In the genomic region with DNA sequence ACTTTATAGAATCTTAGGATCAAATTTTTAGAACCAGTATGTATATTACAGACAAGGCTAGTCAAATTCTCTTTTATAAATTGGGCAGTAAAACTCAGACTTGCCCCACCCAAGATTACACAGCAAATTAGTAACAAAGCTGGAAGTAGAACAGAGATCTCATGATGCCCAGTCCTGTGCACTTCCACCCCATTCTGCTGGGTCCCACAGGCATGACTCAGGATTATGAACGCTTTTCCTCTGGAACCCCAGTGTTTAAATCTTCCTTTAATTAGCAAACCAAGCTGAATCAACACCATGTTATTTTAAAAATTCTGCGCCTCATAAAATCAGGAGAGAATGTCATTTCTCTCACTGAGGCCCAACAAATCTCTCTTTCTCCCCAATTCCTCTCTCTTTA, we compare ENCODE assay signal across 27 cellular contexts. TPM values are rescaled to one million over a fixed set of nuclear protein-coding genes. Genes with fewer than 3 reads are reported as not detected.
A peak's percentile ranks its signal among the peaks of the same experiment; 100 is the strongest.
DNase-seq lines count a peak whose midpoint lies in the region; ATAC-seq, FAIRE-seq and TF ChIP-seq lines count a peak whose summit lies in the region.
"Had no signal": no experiment of that assay in that cellular context is flagged by ENCODE, and none has a peak within 500 bp of the region (broad histone marks: within the 10 kb centered on the region; RNA-seq: fewer than 3 reads in every experiment).

No MANE protein-coding gene starts in this region.

- peak; percentile 47 for FAIRE-seq in astrocyte (lab: Jason Lieb, UNC)
- FAIRE-seq: A204.1, GM12878, pancreas had no signal

- peak; percentile 25 for DNase-seq in A172 (ENCODE audit: low spot score)
- DNase-seq in GM23248, result peak; percentile 58
- DNase-seq in astrocyte (ENCODE audit: low read depth), result no peak
- peak; percentile 12 for DNase-seq in foreskin melanocyte
- DNase-seq in left lobe of liver (ENCODE audit: low spot score), result no peak
- DNase-seq in stimulated activated CD4-positive, alpha-beta T cell treated with anti-CD3 and anti-CD28 coated beads, Interleukin-2, amount 100 ng/mL, for 24 hours, result no peak
- no peak for DNase-seq in iPS-NIHi7 (ENCODE audit: extremely low spot score)
- no peak for DNase-seq in vagina (ENCODE audit: extremely low spot score in 2 of 2)
- DNase-seq: activated CD4-positive, alpha-beta T cell treated with anti-CD3 and anti-CD28 coated beads, Interleukin-2, amount 10 ng/mL, durations not matched to agents 24 days and 14 days; activated naive CD8-positive, alpha-beta T cell treated with anti-CD3 and anti-CD28 coated beads, Interleukin-2, amount 10 ng/mL, durations not matched to agents 7 days and 5 days; cortex of kidney; GDM1; KBM-7; MV-4-11; naive thymus-derived CD8-positive, alpha-beta T cell; NCI-H187; NCI-H345; pancreas; stimulated activated naive CD8-positive, alpha-beta T cell treated with anti-CD3 and anti-CD28 coated beads, Interleukin-15, amount 100 ng/mL, for 72 hours had no signal

- in situ Hi-C loops in GM23248 (cut with MboI), result no loop called here

- TF ChIP-seq CTCF in astrocyte (IDR thresholded peaks at IDR 0.05; ENCODE audit: insufficient read depth, low read depth, low read length), result no peak
- no peak for TF ChIP-seq CTCF in vagina (IDR thresholded peaks at IDR 0.05)

- H3K4me2 ChIP-seq in GM23248 (ENCODE audit: unreplicated experiment), result peak overlapping the region; percentile 65
- no peak overlapping the region for H3K4me2 ChIP-seq in astrocyte (ENCODE audit: low read length)
- H3K4me2 ChIP-seq: BLaER1 treated with 17β-estradiol and CSF1 and Interleukin-3, amounts not matched to agents 10 nM and 100 nM had no signal

- no peaks in the 10 kb centered on the region for H3K36me3 ChIP-seq in GM23248 (ENCODE audit: low read depth)
- H3K36me3 ChIP-seq in astrocyte (ENCODE audit: insufficient read depth, low read length), result no peaks in the 10 kb centered on the region
- no peaks in the 10 kb centered on the region for H3K36me3 ChIP-seq in vagina
- H3K36me3 ChIP-seq: BLaER1 treated with 17β-estradiol and CSF1 and Interleukin-3, amounts not matched to agents 10 nM and 100 nM; pancreas had no signal

- no peaks in the 10 kb centered on the region for H3K9me3 Mint-ChIP-seq in astrocyte (ENCODE audit: unreplicated experiment)
- H3K9me3 Mint-ChIP-seq: activated CD4-positive, alpha-beta T cell treated with anti-CD3 and anti-CD28 coated beads, Interleukin-2, amount 10 ng/mL, durations not matched to agents 24 days and 14 days; activated naive CD8-positive, alpha-beta T cell treated with anti-CD3 and anti-CD28 coated beads, Interleukin-2, amount 10 ng/mL, durations not matched to agents 7 days and 5 days; activated T-helper 17 cell treated with anti-CD3 and anti-CD28 coated beads, Interleukin-2, amount 50 U/mL, for 72 hours; brain; stimulated activated naive CD8-positive, alpha-beta T cell treated with anti-CD3 and anti-CD28 coated beads, Interleukin-15, amount 100 ng/mL, for 72 hours; T-helper 1 cell treated with Interleukin-12 subunit alpha and Interleukin-12 subunit beta and Interleukin-4 antibody, amounts not matched to agents 30 μg/mL and 1 μg/mL, for 36 hours; type B pancreatic cell had no signal

- H2AFZ ChIP-seq in GM23248 (peak overlapping the region; percentile 50), astrocyte (ENCODE audit: low read depth, low read length) (no peak overlapping the region)

- H3K79me2 ChIP-seq in GM23248 (ENCODE audit: insufficient read depth), result no peaks in the 10 kb centered on the region
- no peaks in the 10 kb centered on the region for H3K79me2 ChIP-seq in astrocyte (ENCODE audit: insufficient read depth, low read length)

- H4K20me1 ChIP-seq in GM23248 (ENCODE audit: insufficient read depth) (no peaks in the 10 kb centered on the region), astrocyte (ENCODE audit: insufficient read depth, low read length) (no peaks in the 10 kb centered on the region)
- H4K20me1 ChIP-seq: BLaER1 treated with 17β-estradiol and CSF1 and Interleukin-3, amounts not matched to agents 10 nM and 100 nM had no signal

- 0 out of 2 replicates have a peak overlapping the region, but pooled peaks have one; percentile 11 for H3K9ac ChIP-seq in GM23248
- no peak overlapping the region for H3K9ac ChIP-seq in astrocyte (ENCODE audit: low read length)
- H3K9ac ChIP-seq: BLaER1 treated with 17β-estradiol and CSF1 and Interleukin-3, amounts not matched to agents 10 nM and 100 nM had no signal

- WGBS in GM23248 (ENCODE audit: low coverage in 1 of 2, low lambda C conversion rate in 2 of 2, missing lambda C conversion rate in 2 of 2), 2 experiments, result 4 to 5% methylated on average over 2 of the region's 2 CpGs

- H3K4me1 ChIP-seq in GM23248 (ENCODE audit: insufficient read depth) (peaks cover 46% of the 10 kb centered on the region), astrocyte (ENCODE audit: insufficient read depth, low read length) (no peaks in the 10 kb centered on the region), vagina (no peaks in the 10 kb centered on the region)
- H3K4me1 ChIP-seq: pancreas had no signal

- no peaks in the 10 kb centered on the region for H3K36me3 Mint-ChIP-seq in astrocyte (ENCODE audit: low read depth, unreplicated experiment)
- H3K36me3 Mint-ChIP-seq: activated naive CD8-positive, alpha-beta T cell treated with anti-CD3 and anti-CD28 coated beads, Interleukin-2, amount 10 ng/mL, durations not matched to agents 7 days and 5 days; brain; naive thymus-derived CD8-positive, alpha-beta T cell; type B pancreatic cell had no signal

- peaks cover 7% of the 10 kb centered on the region for H3K4me1 Mint-ChIP-seq in astrocyte (ENCODE audit: low read depth, unreplicated experiment)
- H3K4me1 Mint-ChIP-seq: activated CD4-positive, alpha-beta T cell treated with anti-CD3 and anti-CD28 coated beads, Interleukin-2, amount 10 ng/mL, durations not matched to agents 24 days and 14 days; activated naive CD8-positive, alpha-beta T cell treated with anti-CD3 and anti-CD28 coated beads, Interleukin-2, amount 10 ng/mL, durations not matched to agents 7 days and 5 days; activated T-helper 17 cell treated with anti-CD3 and anti-CD28 coated beads, Interleukin-2, amount 50 U/mL, for 72 hours; naive thymus-derived CD8-positive, alpha-beta T cell; stimulated activated naive CD8-positive, alpha-beta T cell treated with anti-CD3 and anti-CD28 coated beads, Interleukin-15, amount 100 ng/mL, for 72 hours had no signal

- H3K9me2 ChIP-seq in GM23248 (ENCODE audit: insufficient read depth), result no peaks in the 10 kb centered on the region

- no peak for ATAC-seq in left lobe of liver
- ATAC-seq: activated T-helper 17 cell treated with anti-CD3 and anti-CD28 coated beads, Interleukin-2, amount 50 U/mL, for 72 hours; GM12878; naive thymus-derived CD8-positive, alpha-beta T cell; pancreas; stimulated activated naive CD8-positive, alpha-beta T cell treated with anti-CD3 and anti-CD28 coated beads, Interleukin-15, amount 100 ng/mL, for 72 hours had no signal

- H3K27ac ChIP-seq in GM23248 (peak overlapping the region; percentile 75), astrocyte (ENCODE audit: low read depth, low read length) (no peak overlapping the region), vagina (no peak overlapping the region)
- H3K27ac ChIP-seq: BLaER1 treated with 17β-estradiol and CSF1 and Interleukin-3, amounts not matched to agents 10 nM and 100 nM; pancreas had no signal

- H3K27ac Mint-ChIP-seq in astrocyte (ENCODE audit: unreplicated experiment), result no peak overlapping the region
- H3K27ac Mint-ChIP-seq: activated CD4-positive, alpha-beta T cell treated with anti-CD3 and anti-CD28 coated beads, Interleukin-2, amount 10 ng/mL, durations not matched to agents 24 days and 14 days; activated naive CD8-positive, alpha-beta T cell treated with anti-CD3 and anti-CD28 coated beads, Interleukin-2, amount 10 ng/mL, durations not matched to agents 7 days and 5 days; activated T-helper 17 cell treated with anti-CD3 and anti-CD28 coated beads, Interleukin-2, amount 50 U/mL, for 72 hours; brain; naive thymus-derived CD8-positive, alpha-beta T cell; stimulated activated naive CD8-positive, alpha-beta T cell treated with anti-CD3 and anti-CD28 coated beads, Interleukin-15, amount 100 ng/mL, for 72 hours; T-helper 1 cell treated with Interleukin-12 subunit alpha and Interleukin-12 subunit beta and Interleukin-4 antibody, amounts not matched to agents 30 μg/mL and 1 μg/mL, for 36 hours; type B pancreatic cell had no signal

- no peak overlapping the region for H3K4me3 Mint-ChIP-seq in astrocyte (ENCODE audit: unreplicated experiment)
- H3K4me3 Mint-ChIP-seq: activated CD4-positive, alpha-beta T cell treated with anti-CD3 and anti-CD28 coated beads, Interleukin-2, amount 10 ng/mL, durations not matched to agents 24 days and 14 days; activated naive CD8-positive, alpha-beta T cell treated with anti-CD3 and anti-CD28 coated beads, Interleukin-2, amount 10 ng/mL, durations not matched to agents 7 days and 5 days; activated T-helper 17 cell treated with anti-CD3 and anti-CD28 coated beads, Interleukin-2, amount 50 U/mL, for 72 hours; brain; naive thymus-derived CD8-positive, alpha-beta T cell; stimulated activated naive CD8-positive, alpha-beta T cell treated with anti-CD3 and anti-CD28 coated beads, Interleukin-15, amount 100 ng/mL, for 72 hours; T-helper 1 cell treated with Interleukin-12 subunit alpha and Interleukin-12 subunit beta and Interleukin-4 antibody, amounts not matched to agents 30 μg/mL and 1 μg/mL, for 36 hours; type B pancreatic cell had no signal

- intact Hi-C loops in vagina (cut with DNase I), result no loop called here

- H3K4me3 ChIP-seq in GM23248 (no peak overlapping the region), astrocyte (ENCODE audit: insufficient read depth, low read depth, low read length) (no peak overlapping the region), vagina (no peak overlapping the region)
- H3K4me3 ChIP-seq: BLaER1 treated with 17β-estradiol and CSF1 and Interleukin-3, amounts not matched to agents 10 nM and 100 nM; GM12878; pancreas had no signal

- H3K27me3 ChIP-seq in GM23248 (replicated peaks; ENCODE audit: insufficient read depth) (no peaks in the 10 kb centered on the region), astrocyte (ENCODE audit: insufficient read depth, low read length) (no peaks in the 10 kb centered on the region), vagina (no peaks in the 10 kb centered on the region)

- H3F3A ChIP-seq in GM23248 (ENCODE audit: insufficient read depth), result peaks cover 20% of the 10 kb centered on the region

- TF ChIP-seq POLR2A in vagina (IDR thresholded peaks at IDR 0.05), result no peak

- no peaks in the 10 kb centered on the region for H3K9me3 ChIP-seq in GM23248 (ENCODE audit: low read depth)
- H3K9me3 ChIP-seq in astrocyte (ENCODE audit: insufficient read depth, low read depth, low read length), result no peaks in the 10 kb centered on the region
- H3K9me3 ChIP-seq in vagina, result no peaks in the 10 kb centered on the region
- H3K9me3 ChIP-seq: BLaER1 treated with 17β-estradiol and CSF1 and Interleukin-3, amounts not matched to agents 10 nM and 100 nM; pancreas had no signal

- H3K27me3 Mint-ChIP-seq in astrocyte (ENCODE audit: low read depth, unreplicated experiment), result no peaks in the 10 kb centered on the region
- H3K27me3 Mint-ChIP-seq: activated CD4-positive, alpha-beta T cell treated with anti-CD3 and anti-CD28 coated beads, Interleukin-2, amount 10 ng/mL, durations not matched to agents 24 days and 14 days; activated naive CD8-positive, alpha-beta T cell treated with anti-CD3 and anti-CD28 coated beads, Interleukin-2, amount 10 ng/mL, durations not matched to agents 7 days and 5 days; activated T-helper 17 cell treated with anti-CD3 and anti-CD28 coated beads, Interleukin-2, amount 50 U/mL, for 72 hours; brain; naive thymus-derived CD8-positive, alpha-beta T cell; stimulated activated naive CD8-positive, alpha-beta T cell treated with anti-CD3 and anti-CD28 coated beads, Interleukin-15, amount 100 ng/mL, for 72 hours; type B pancreatic cell had no signal

RNA-seq across cellular contexts. Expression of a gene that starts 1.5 kb away (rescaled TPM):
- 65.4 and 92.5 TPM in 2 replicates for total RNA-seq in A172 (2014; rRNA removed; shearing (Covaris generic))
- 9.4 and 11.5 TPM in 2 replicates for total RNA-seq in GM23248 (2014; rRNA removed; shearing (Covaris generic))
- polyA plus RNA-seq in GM23248 (2016; fragmentation: Nextera tagmentation; extraction: Ambion mirVana), result 11.6 and 12.3 TPM in 2 replicates
- total RNA-seq in astrocyte (not detected in 2 replicates), left lobe of liver (0.88 TPM), vagina (0.74 TPM)
- total RNA-seq: activated CD4-positive, alpha-beta T cell treated with anti-CD3 and anti-CD28 coated beads, Interleukin-2, amount 10 ng/mL, durations not matched to agents 24 days and 14 days; activated naive CD8-positive, alpha-beta T cell treated with anti-CD3 and anti-CD28 coated beads, Interleukin-2, amount 10 ng/mL, durations not matched to agents 7 days and 5 days; activated T-helper 17 cell treated with anti-CD3 and anti-CD28 coated beads, Interleukin-2, amount 50 U/mL, for 72 hours; GM12878; mesenteric fat pad; naive thymus-derived CD8-positive, alpha-beta T cell had no signal
- polyA plus RNA-seq: naive thymus-derived CD8-positive, alpha-beta T cell had no signal

Comparison
In these comparisons a context has a peak if more than half of its experiments do, and no peak if none do; other contexts are left out.
1. DNase-seq: peak in A172 (single experiment), GM23248 (single experiment) and foreskin melanocyte (single experiment); none in astrocyte (single experiment), left lobe of liver (single experiment), stimulated activated CD4-positive, alpha-beta T cell treated with anti-CD3 and anti-CD28 coated beads, Interleukin-2, amount 100 ng/mL, for 24 hours (0 of 2), iPS-NIHi7 (single experiment) and vagina (0 of 2).